ENCODE assay signal across 1 cellular context in the genomic region with DNA sequence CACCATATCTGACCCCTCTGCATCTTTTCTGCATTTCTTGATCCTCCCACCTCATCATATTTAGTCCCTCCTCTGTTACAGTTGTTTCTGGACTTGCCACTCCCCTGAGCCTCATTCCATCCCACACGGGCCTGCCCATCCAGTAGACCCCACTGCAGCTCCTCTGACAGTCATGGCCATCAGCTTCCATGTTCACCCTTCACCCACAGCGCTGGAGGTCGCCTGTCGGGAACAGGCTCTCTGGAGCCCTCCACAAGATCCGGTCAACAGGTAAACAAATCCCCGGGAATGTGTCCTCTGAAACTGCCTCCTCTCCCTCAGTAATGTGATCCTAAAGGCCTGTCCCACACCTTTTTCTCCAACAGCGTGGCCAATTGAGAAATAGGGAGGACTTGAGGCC.
TF ChIP-seq lines count a peak whose summit lies in the region.

No MANE protein-coding gene starts in this region.

TF ChIP-seq in HepG2, 621 proteins besides CTCF, POLR2A, EP300 and RAD21:
- TF ChIP-seq PPARG (CRISPR knock-in tag; conservative IDR thresholded peaks at IDR 0.05) (peak; percentile 40; the same call in 1 of the 2 replicates), NPAS2 (CRISPR knock-in tag; IDR thresholded peaks at IDR 0.05; ENCODE audit: borderline replicate concordance) (no peak), PHF21A (CRISPR knock-in tag; IDR thresholded peaks at IDR 0.05) (no peak), RXRB (CRISPR knock-in tag; IDR thresholded peaks at IDR 0.05; ENCODE audit: borderline replicate concordance) (peak; percentile 50; the same call in 1 of the 2 replicates), ZNF3 (CRISPR knock-in tag; IDR thresholded peaks at IDR 0.05) (no peak), TEAD3 (CRISPR knock-in tag; optimal IDR thresholded peaks at IDR 0.05; ENCODE audit: borderline replicate concordance) (peak; percentile 24)
